In the genomic region with DNA sequence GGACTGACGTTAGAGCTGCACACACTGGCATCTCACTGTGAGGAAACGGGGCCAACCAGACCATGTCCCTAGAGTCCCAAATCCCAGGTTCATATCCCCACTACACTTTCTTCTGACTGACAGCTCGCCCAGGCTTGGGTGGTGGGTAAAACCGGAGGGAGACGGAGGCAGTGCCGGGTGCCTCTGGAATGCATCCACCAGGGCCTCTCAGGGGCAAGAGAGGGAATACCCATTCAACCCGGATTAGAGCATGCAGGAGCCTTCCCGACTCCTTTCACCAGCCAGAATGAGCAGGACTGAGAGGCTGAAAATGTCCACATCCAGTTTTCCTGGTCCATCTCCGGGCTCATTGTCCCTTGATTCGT, we compare ENCODE assay signal across 7 cellular contexts.
"Had no signal": no experiment of that assay in that cellular context is flagged by ENCODE, and none has a peak within 500 bp of the region (broad histone marks: within the 10 kb centered on the region; RNA-seq: fewer than 3 reads in every experiment).

No MANE protein-coding gene starts in this region.

- H3K9ac ChIP-seq: GM23248 had no signal

- H2AFZ ChIP-seq: GM23248 had no signal

- FAIRE-seq: HepG2 had no signal

- ATAC-seq: HepG2 had no signal

- H3K27ac ChIP-seq: GM23248, HL-60 had no signal

- DNase-seq: GM23248, GOT3, H7, HFFc6, KG1 had no signal

- H3K4me3 ChIP-seq: GM23248 had no signal
